ENCODE assay signal across 1 cellular context in genomic region chr3:129166579-129167332, GRCh38.
TF ChIP-seq lines count a peak whose summit lies in the region.

No MANE protein-coding gene starts in this region.

TF ChIP-seq in HepG2, 621 proteins besides CTCF, POLR2A, EP300 and RAD21:
- TF ChIP-seq POLR2AphosphoS2 (IDR thresholded peaks at IDR 0.05; ENCODE audit: low read depth, low read length) (no peak), POLR2AphosphoS5 (IDR thresholded peaks at IDR 0.05; ENCODE audit: low read depth, low read length) (peak; percentile 24), ZMAT3 (CRISPR knock-in tag; conservative IDR thresholded peaks at IDR 0.05) (no peak), RBM22 (optimal IDR thresholded peaks at IDR 0.05; ENCODE audit: low read length) (peak; percentile 46)
TF ChIP-seq in HepG2: peak in this region for 2.
